In genomic region chr6:36985963-36986703, GRCh38 we compare ENCODE assay signal across 8 cellular contexts. TPM values are rescaled to one million over a fixed set of nuclear protein-coding genes. Genes with fewer than 3 reads are reported as not detected.
DNase-seq lines count a peak whose midpoint lies in the region; ATAC-seq and TF ChIP-seq lines count a peak whose summit lies in the region.

Gene MTCH1, minus strand, starts transcription at chr6:36986196. Its CDS starts 23 bp downstream, at chr6:36986173.

- H3K27ac ChIP-seq in HUES48 (ENCODE audit: low read depth, low read length) = peak within 1 kb of the TSS; percentile 86
- H3K27ac ChIP-seq in OCI-LY3 (ENCODE audit: low read length) = peak within 1 kb of the TSS; percentile 47

- H3K4me1 ChIP-seq in HUES48 (ENCODE audit: control insufficient read depth, insufficient read depth, low read length) (peaks cover 24% of the 10 kb centered on the region), OCI-LY3 (ENCODE audit: low read length) (peaks cover 22% of the 10 kb centered on the region)

- H3K4me3 ChIP-seq in HUES48 (ENCODE audit: low read depth, low read length) (peak within 1 kb of the TSS; percentile 75), OCI-LY3 (ENCODE audit: low read length) (peak within 1 kb of the TSS; percentile 90), epithelial cell of esophagus (ENCODE audit: low read length) (peak within 1 kb of the TSS; percentile 92)

- H3K9me3 ChIP-seq in HUES48 (ENCODE audit: control insufficient read depth, insufficient read depth, low read length) (no peaks in the 10 kb centered on the region), OCI-LY3 (ENCODE audit: insufficient read depth, low read length) (no peaks in the 10 kb centered on the region)

- peak within 1 kb of the TSS; percentile 49; the same call in 1 of the 2 replicates for H2AFZ ChIP-seq in OCI-LY3 (ENCODE audit: low read depth, low read length)

- H3K4me2 ChIP-seq in OCI-LY3 (ENCODE audit: low read length) = peak within 1 kb of the TSS; percentile 91

- ATAC-seq in GM21423 (IDR thresholded peaks at IDR 0.05; ENCODE audit: unreplicated experiment) = peak; percentile 90

- no peaks in the 10 kb centered on the region for H3K36me3 ChIP-seq in HUES48 (ENCODE audit: control insufficient read depth, insufficient read depth, low read length)
- H3K36me3 ChIP-seq in OCI-LY3 (replicated peaks; ENCODE audit: low read depth, low read length) = no peaks in the 10 kb centered on the region

- H3K9ac ChIP-seq in HUES48 (ENCODE audit: low read depth, low read length) (peak within 1 kb of the TSS; percentile 90), OCI-LY3 (ENCODE audit: low read length) (peak within 1 kb of the TSS; percentile 82)

- peaks cover 51% of the 10 kb centered on the region for H3K79me2 ChIP-seq in OCI-LY3 (ENCODE audit: low read length)

- H3K27me3 ChIP-seq in HUES48 (ENCODE audit: control insufficient read depth, insufficient read depth, low read length) (no peaks in the 10 kb centered on the region), OCI-LY3 (ENCODE audit: low read depth, low read length) (peaks cover 13% of the 10 kb centered on the region)

- DNase-seq in D341Med (ENCODE audit: low spot score) = peak; percentile 98
- DNase-seq in activated T-cell treated with anti-CD3 and anti-CD28 coated beads for 24 hours (ENCODE audit: low read depth) = peak; percentile 80
- peak; percentile 89 for DNase-seq in epithelial cell of esophagus (ENCODE audit: low read depth)
- peak; percentile 89 for DNase-seq in mucosa of gallbladder (ENCODE audit: low spot score)
- peak; percentile 79 for DNase-seq in stimulated activated CD8-positive, alpha-beta memory T cell treated with anti-CD3 and anti-CD28 coated beads, Interleukin-4, amount 100 ng/mL, for 24 hours (ENCODE audit: low read depth)

- peaks cover 33% of the 10 kb centered on the region for H4K20me1 ChIP-seq in OCI-LY3 (ENCODE audit: insufficient read depth, low read length)

- TF ChIP-seq CTCF in OCI-LY3 (IDR thresholded peaks at IDR 0.05; ENCODE audit: low read depth, low read length) = no peak
- TF ChIP-seq CTCF in epithelial cell of esophagus (IDR thresholded peaks at IDR 0.05; ENCODE audit: insufficient read depth, low read depth, low read length, missing control alignments) = no peak

RNA-seq across cellular contexts. Expression of gene MTCH1, which starts in this region (rescaled TPM):
- total RNA-seq in mucosa of gallbladder = 206 TPM

Comparison
In these comparisons a context has a peak if more than half of its experiments do, and no peak if none do; other contexts are left out.
1. Peak in every context shown above with its lines: DNase-seq, ATAC-seq, H3K4me3 ChIP-seq and H3K27ac ChIP-seq.